ENCODE assay signal across 8 cellular contexts in the genomic region with DNA sequence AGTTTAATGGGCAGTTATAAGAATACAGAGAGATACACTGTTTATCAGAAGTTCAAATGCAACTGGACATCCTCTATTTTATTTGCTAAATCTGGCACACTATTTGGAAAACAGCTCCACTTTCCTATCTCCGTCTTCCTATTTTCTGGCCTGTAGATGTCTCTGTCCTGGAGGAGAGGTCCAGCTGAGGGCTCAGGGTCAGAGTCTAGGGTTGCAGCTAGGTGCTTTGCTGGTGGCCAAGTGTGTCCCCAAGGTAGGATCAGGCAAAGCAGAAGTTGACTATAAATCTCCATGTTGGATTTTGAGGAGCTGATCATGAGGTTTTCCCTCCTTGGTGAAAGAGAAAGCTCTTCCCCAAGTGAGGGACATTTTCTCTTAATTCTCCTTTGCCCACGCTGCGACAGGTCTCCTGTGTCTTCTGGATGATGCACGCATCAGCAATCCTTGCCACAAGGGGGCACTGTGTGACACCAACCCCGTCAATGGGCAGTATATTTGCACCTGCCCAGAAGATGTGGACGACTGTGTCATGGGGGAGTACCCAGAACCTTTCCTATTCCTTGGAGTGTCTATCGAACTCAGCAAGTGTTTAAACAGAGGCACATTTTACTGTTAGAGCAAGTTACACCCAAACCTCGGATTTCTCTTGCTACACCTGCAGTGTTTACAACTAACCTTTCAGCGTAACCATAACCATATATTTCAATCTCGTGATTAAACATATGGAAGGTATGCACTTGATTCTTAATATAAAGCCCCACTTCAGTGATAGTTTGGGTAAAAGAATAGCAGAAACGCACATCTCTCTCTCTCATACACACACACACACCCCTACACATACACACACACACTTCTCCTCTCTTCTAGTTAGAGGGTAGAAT. TPM values are rescaled to one million over a fixed set of nuclear protein-coding genes. Genes with fewer than 3 reads are reported as not detected.
DNase-seq lines count a peak whose midpoint lies in the region; ATAC-seq and TF ChIP-seq lines count a peak whose summit lies in the region.

No MANE protein-coding gene starts in this region.

- TF ChIP-seq CTCF in CD14-positive monocyte (IDR thresholded peaks at IDR 0.05) (peak; percentile 86), GM23338 (conservative IDR thresholded peaks at IDR 0.05; ENCODE audit: low read depth in 2 of 2) (peak; percentile 82 to 91), gastrocnemius medialis (IDR thresholded peaks at IDR 0.05 in 4 of 5, conservative IDR thresholded peaks at IDR 0.05 in 1 of 5) (peak; percentile 19 to 63 (median 38))

- H3K9me2 ChIP-seq in GM23338 (ENCODE audit: insufficient read depth) = no peaks in the 10 kb centered on the region

- H3K27ac Mint-ChIP-seq in CD14-positive monocyte = peak overlapping the region in 1 of 7 donors; percentile 10
- H3K27ac Mint-ChIP-seq in GM23338 = no peak overlapping the region

- H3F3A ChIP-seq in GM23338 (replicated peaks; ENCODE audit: low read depth) = no peaks in the 10 kb centered on the region

- in situ Hi-C loops in gastrocnemius medialis (cut with MboI; ENCODE audit: low sequenced_read_pairs in 4 of 4) = no loop called here

- H3K36me3 Mint-ChIP-seq in CD14-positive monocyte (peaks cover 4 to 6% of the 10 kb centered on the region in 2 donors), GM23338 (ENCODE audit: low read depth) (no peaks in the 10 kb centered on the region)

- H3K27ac ChIP-seq in GM23338 (ENCODE audit: low read depth) = no peak overlapping the region
- H3K27ac ChIP-seq in gastrocnemius medialis = no peak overlapping the region

- H3K4me3 ChIP-seq in GM23338 = no peak overlapping the region
- H3K4me3 ChIP-seq in gastrocnemius medialis = no peak overlapping the region

- intact Hi-C loops in CD14-positive monocyte (cut with micrococcal nuclease) = no loop called here
- intact Hi-C loops in head of caudate nucleus (cut with DNase I) = no loop called here
- intact Hi-C loops in gastrocnemius medialis (cut with DNase I; ENCODE audit: low total_unique reads) = no loop called here

- DNase-seq in CD14-positive monocyte (ENCODE audit: low spot score) (no peak), GM23338 (ENCODE audit: low spot score) (peak; percentile 77), RPMI7951 (ENCODE audit: low read depth) (peak; percentile 42), head of caudate nucleus (peak in 27 of 42 donors; percentile 15 to 65 (median 30)), gastrocnemius medialis (peak in 1 of 2 donors; percentile 31)
- peak; percentile 25 for DNase-seq in activated T-helper 9 cell treated with anti-CD3 and anti-CD28 coated beads, Interleukin-2, amount 50 U/mL, for 16 hours (ENCODE audit: low read depth)

- ATAC-seq in GM23338 (peak; percentile 97), gastrocnemius medialis (no peak), GM21576 (IDR thresholded peaks at IDR 0.05; ENCODE audit: unreplicated experiment) (no peak), GM18909 (IDR thresholded peaks at IDR 0.05; ENCODE audit: poor library complexity, unreplicated experiment) (no peak)

- peaks cover 9 to 19% (median 15%) of the 10 kb centered on the region in 7 donors for H3K9me3 Mint-ChIP-seq in CD14-positive monocyte
- H3K9me3 Mint-ChIP-seq in GM23338 = no peaks in the 10 kb centered on the region

- H3K27me3 Mint-ChIP-seq in CD14-positive monocyte (ENCODE audit: low read depth in 3 of 3) = peaks cover 0 to 5% (median 0%) of the 10 kb centered on the region in 3 donors
- no peaks in the 10 kb centered on the region for H3K27me3 Mint-ChIP-seq in GM23338 (ENCODE audit: insufficient read depth, low read depth, poor library complexity)

- no peaks in the 10 kb centered on the region for H3K27me3 ChIP-seq in GM23338 (ENCODE audit: insufficient read depth)
- no peaks in the 10 kb centered on the region for H3K27me3 ChIP-seq in gastrocnemius medialis

- H3K4me3 Mint-ChIP-seq in CD14-positive monocyte (no peak overlapping the region), GM23338 (no peak overlapping the region)

- H3K4me1 Mint-ChIP-seq in CD14-positive monocyte = peaks cover 6% of the 10 kb centered on the region
- no peaks in the 10 kb centered on the region for H3K4me1 Mint-ChIP-seq in GM23338

- H3K79me2 ChIP-seq in GM23338 (replicated peaks; ENCODE audit: insufficient read depth) = no peaks in the 10 kb centered on the region

- no peaks in the 10 kb centered on the region for H4K20me1 ChIP-seq in GM23338 (replicated peaks; ENCODE audit: insufficient read depth)

- no peak overlapping the region for H2AFZ ChIP-seq in GM23338

- H3K4me1 ChIP-seq in GM23338 (ENCODE audit: insufficient read depth) (no peaks in the 10 kb centered on the region), gastrocnemius medialis (no peaks in the 10 kb centered on the region)

- H3K4me2 ChIP-seq in GM23338 = no peak overlapping the region

- TF ChIP-seq POLR2A in gastrocnemius medialis (IDR thresholded peaks at IDR 0.05) = no peak

- no peaks in the 10 kb centered on the region for H3K36me3 ChIP-seq in GM23338 (ENCODE audit: insufficient read depth)
- H3K36me3 ChIP-seq in gastrocnemius medialis = no peaks in the 10 kb centered on the region

- no peaks in the 10 kb centered on the region for H3K9me3 ChIP-seq in gastrocnemius medialis

TF ChIP-seq in GM23338, 12 proteins besides CTCF, POLR2A, EP300 and RAD21:
- TF ChIP-seq CREB1 (CRISPR knock-in tag; IDR thresholded peaks at IDR 0.05; ENCODE audit: low read depth) = peak; percentile 44; the same call in 1 of the 2 replicates
- TF ChIP-seq, protein P1, sequence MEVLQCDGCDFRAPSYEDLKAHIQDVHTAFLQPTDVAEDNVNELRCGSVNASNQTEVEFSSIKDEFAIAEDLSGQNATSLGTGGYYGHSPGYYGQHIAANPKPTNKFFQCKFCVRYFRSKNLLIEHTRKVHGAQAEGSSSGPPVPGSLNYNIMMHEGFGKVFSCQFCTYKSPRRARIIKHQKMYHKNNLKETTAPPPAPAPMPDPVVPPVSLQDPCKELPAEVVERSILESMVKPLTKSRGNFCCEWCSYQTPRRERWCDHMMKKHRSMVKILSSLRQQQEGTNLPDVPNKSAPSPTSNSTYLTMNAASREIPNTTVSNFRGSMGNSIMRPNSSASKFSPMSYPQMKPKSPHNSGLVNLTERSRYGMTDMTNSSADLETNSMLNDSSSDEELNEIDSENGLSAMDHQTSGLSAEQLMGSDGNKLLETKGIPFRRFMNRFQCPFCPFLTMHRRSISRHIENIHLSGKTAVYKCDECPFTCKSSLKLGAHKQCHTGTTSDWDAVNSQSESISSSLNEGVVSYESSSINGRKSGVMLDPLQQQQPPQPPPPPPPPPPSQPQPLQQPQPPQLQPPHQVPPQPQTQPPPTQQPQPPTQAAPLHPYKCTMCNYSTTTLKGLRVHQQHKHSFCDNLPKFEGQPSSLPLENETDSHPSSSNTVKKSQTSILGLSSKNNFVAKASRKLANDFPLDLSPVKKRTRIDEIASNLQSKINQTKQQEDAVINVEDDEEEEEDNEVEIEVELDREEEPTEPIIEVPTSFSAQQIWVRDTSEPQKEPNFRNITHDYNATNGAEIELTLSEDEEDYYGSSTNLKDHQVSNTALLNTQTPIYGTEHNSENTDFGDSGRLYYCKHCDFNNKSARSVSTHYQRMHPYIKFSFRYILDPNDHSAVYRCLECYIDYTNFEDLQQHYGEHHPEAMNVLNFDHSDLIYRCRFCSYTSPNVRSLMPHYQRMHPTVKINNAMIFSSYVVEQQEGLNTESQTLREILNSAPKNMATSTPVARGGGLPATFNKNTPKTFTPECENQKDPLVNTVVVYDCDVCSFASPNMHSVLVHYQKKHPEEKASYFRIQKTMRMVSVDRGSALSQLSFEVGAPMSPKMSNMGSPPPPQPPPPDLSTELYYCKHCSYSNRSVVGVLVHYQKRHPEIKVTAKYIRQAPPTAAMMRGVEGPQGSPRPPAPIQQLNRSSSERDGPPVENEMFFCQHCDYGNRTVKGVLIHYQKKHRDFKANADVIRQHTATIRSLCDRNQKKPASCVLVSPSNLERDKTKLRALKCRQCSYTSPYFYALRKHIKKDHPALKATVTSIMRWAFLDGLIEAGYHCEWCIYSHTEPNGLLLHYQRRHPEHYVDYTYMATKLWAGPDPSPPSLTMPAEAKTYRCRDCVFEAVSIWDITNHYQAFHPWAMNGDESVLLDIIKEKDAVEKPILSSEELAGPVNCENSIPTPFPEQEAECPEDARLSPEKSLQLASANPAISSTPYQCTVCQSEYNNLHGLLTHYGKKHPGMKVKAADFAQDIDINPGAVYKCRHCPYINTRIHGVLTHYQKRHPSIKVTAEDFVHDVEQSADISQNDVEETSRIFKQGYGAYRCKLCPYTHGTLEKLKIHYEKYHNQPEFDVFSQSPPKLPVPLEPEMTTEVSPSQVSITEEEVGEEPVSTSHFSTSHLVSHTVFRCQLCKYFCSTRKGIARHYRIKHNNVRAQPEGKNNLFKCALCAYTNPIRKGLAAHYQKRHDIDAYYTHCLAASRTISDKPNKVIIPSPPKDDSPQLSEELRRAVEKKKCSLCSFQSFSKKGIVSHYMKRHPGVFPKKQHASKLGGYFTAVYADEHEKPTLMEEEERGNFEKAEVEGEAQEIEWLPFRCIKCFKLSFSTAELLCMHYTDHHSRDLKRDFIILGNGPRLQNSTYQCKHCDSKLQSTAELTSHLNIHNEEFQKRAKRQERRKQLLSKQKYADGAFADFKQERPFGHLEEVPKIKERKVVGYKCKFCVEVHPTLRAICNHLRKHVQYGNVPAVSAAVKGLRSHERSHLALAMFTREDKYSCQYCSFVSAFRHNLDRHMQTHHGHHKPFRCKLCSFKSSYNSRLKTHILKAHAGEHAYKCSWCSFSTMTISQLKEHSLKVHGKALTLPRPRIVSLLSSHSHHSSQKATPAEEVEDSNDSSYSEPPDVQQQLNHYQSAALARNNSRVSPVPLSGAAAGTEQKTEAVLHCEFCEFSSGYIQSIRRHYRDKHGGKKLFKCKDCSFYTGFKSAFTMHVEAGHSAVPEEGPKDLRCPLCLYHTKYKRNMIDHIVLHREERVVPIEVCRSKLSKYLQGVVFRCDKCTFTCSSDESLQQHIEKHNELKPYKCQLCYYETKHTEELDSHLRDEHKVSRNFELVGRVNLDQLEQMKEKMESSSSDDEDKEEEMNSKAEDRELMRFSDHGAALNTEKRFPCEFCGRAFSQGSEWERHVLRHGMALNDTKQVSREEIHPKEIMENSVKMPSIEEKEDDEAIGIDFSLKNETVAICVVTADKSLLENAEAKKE (CRISPR knock-in tag; IDR thresholded peaks at IDR 0.05) = no peak
TF ChIP-seq in GM23338: peak in this region for 1.

RNA-seq across cellular contexts. Expression of gene ADAM30, which starts 10.2 kb away (rescaled TPM):
- polyA plus RNA-seq in CD14-positive monocyte = not detected
- not detected in 2 replicates for total RNA-seq in GM23338 (2014; rRNA removed; shearing (Covaris generic))
- polyA plus RNA-seq in GM23338 (2016; fragmentation: Nextera tagmentation; extraction: Ambion mirVana) = not detected in 2 replicates
- total RNA-seq in RPMI7951 (2014; rRNA removed; shearing (Covaris generic)) = not detected in 2 replicates
- not detected for total RNA-seq in gastrocnemius medialis
